1 cellular context compared by ENCODE assay signal in the genomic region with DNA sequence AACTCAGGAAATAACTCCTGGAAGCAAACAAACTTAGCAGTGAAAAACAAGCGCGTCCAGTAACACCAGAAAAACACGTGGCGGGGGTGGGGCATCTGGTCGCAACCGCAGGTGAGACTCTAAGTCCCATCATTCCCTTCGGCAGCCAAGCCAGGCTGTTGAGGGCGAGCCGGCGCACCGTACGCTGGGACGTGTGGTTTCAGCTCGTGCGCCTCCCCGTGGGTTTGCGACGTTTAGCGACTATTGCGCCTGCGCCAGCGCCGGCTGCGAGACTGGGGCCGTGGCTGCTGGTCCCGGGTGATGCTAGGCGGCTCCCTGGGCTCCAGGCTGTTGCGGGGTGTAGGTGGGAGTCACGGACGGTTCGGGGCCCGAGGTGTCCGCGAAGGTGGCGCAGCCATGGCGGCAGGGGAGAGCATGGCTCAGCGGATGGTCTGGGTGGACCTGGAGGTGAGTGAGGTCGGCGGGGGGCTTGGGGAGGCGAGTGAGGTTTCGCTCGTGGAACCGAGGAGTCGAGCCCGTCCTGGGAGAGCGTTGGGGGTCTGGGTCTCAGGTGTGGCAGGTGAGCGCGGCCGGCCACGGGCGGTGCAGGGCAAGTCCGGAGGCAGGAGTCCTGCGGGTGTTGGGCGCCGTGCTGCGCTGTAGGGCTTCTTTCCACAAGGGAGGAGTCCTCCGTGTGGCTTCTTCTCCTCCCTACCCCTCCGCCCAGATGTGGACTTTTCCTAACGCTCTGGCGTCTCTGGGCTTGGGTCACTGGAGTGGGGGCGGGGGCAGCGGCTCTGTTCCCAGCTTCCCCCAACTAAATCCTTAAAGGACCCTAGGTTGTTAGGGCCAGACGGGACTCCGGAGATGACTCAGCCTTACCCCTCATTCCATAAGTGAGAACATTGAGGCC.
TF ChIP-seq lines count a peak whose summit lies in the region.

A gene (plus strand): TSS at position 239 of the 892 bp plus-strand sequence. CDS start 62 bp downstream, at position 301.

TF ChIP-seq in HepG2, 621 proteins besides CTCF, POLR2A, EP300 and RAD21 (continued from another document and continues in another):
- TF ChIP-seq ZNF572 (CRISPR knock-in tag; IDR thresholded peaks at IDR 0.05) = peak; percentile 85; the same call in 1 of the 2 replicates
- peak in 1 of 2 experiments; percentile 45; a peak in 1 of 4 replicates for TF ChIP-seq KLF16 (CRISPR knock-in tag; IDR thresholded peaks at IDR 0.05)
- TF ChIP-seq, protein P1, sequence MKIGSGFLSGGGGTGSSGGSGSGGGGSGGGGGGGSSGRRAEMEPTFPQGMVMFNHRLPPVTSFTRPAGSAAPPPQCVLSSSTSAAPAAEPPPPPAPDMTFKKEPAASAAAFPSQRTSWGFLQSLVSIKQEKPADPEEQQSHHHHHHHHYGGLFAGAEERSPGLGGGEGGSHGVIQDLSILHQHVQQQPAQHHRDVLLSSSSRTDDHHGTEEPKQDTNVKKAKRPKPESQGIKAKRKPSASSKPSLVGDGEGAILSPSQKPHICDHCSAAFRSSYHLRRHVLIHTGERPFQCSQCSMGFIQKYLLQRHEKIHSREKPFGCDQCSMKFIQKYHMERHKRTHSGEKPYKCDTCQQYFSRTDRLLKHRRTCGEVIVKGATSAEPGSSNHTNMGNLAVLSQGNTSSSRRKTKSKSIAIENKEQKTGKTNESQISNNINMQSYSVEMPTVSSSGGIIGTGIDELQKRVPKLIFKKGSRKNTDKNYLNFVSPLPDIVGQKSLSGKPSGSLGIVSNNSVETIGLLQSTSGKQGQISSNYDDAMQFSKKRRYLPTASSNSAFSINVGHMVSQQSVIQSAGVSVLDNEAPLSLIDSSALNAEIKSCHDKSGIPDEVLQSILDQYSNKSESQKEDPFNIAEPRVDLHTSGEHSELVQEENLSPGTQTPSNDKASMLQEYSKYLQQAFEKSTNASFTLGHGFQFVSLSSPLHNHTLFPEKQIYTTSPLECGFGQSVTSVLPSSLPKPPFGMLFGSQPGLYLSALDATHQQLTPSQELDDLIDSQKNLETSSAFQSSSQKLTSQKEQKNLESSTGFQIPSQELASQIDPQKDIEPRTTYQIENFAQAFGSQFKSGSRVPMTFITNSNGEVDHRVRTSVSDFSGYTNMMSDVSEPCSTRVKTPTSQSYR (CRISPR knock-in tag; IDR thresholded peaks at IDR 0.05; ENCODE audit: borderline replicate concordance) = no peak; the same call in 1 of the 2 replicates
- TF ChIP-seq, protein P2, sequence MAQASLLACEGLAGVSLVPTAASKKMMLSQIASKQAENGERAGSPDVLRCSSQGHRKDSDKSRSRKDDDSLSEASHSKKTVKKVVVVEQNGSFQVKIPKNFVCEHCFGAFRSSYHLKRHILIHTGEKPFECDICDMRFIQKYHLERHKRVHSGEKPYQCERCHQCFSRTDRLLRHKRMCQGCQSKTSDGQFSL (CRISPR knock-in tag; IDR thresholded peaks at IDR 0.05) = 0 out of 2 replicates have a peak, but pooled peaks have one; percentile 44
- TF ChIP-seq WIZ (CRISPR knock-in tag; IDR thresholded peaks at IDR 0.05) = 0 out of 2 replicates have a peak, but pooled peaks have one; percentile 47
- peak; percentile 51; the same call in 1 of the 2 replicates for TF ChIP-seq ZMAT3 (CRISPR knock-in tag; conservative IDR thresholded peaks at IDR 0.05)
- no peak for TF ChIP-seq ZFP41 (CRISPR knock-in tag; IDR thresholded peaks at IDR 0.05; ENCODE audit: borderline replicate concordance)
- no peak for TF ChIP-seq SP2 (CRISPR knock-in tag; IDR thresholded peaks at IDR 0.05)
- TF ChIP-seq, protein P3, sequence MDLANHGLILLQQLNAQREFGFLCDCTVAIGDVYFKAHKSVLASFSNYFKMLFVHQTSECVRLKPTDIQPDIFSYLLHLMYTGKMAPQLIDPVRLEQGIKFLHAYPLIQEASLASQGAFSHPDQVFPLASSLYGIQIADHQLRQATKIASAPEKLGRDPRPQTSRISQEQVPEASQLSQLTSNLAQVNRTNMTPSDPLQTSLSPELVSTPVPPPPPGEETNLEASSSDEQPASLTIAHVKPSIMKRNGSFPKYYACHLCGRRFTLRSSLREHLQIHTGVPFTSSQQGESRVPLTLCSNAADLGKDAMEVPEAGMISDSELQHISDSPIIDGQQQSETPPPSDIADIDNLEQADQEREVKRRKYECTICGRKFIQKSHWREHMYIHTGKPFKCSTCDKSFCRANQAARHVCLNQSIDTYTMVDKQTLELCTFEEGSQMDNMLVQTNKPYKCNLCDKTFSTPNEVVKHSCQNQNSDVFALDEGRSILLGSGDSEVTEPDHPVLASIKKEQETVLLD (CRISPR knock-in tag; IDR thresholded peaks at IDR 0.05; ENCODE audit: low read depth) = no peak
- TF ChIP-seq ZNF34 (CRISPR knock-in tag; IDR thresholded peaks at IDR 0.05; ENCODE audit: borderline replicate concordance) = peak; percentile 63; the same call in 1 of the 2 replicates
- TF ChIP-seq, protein P4, sequence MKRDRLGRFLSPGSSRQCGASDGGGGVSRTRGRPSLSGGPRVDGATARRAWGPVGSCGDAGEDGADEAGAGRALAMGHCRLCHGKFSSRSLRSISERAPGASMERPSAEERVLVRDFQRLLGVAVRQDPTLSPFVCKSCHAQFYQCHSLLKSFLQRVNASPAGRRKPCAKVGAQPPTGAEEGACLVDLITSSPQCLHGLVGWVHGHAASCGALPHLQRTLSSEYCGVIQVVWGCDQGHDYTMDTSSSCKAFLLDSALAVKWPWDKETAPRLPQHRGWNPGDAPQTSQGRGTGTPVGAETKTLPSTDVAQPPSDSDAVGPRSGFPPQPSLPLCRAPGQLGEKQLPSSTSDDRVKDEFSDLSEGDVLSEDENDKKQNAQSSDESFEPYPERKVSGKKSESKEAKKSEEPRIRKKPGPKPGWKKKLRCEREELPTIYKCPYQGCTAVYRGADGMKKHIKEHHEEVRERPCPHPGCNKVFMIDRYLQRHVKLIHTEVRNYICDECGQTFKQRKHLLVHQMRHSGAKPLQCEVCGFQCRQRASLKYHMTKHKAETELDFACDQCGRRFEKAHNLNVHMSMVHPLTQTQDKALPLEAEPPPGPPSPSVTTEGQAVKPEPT (CRISPR knock-in tag; IDR thresholded peaks at IDR 0.05; ENCODE audit: low read depth) = peak; percentile 49; the same call in 1 of the 2 replicates
- peak; percentile 88; the same call in 1 of the 2 replicates for TF ChIP-seq KDM5B (CRISPR knock-in tag; IDR thresholded peaks at IDR 0.05; ENCODE audit: borderline replicate concordance)
- TF ChIP-seq ZNF230 (CRISPR knock-in tag; IDR thresholded peaks at IDR 0.05) = peak; percentile 89; the same call in 1 of the 2 replicates
- TF ChIP-seq, protein P5, sequence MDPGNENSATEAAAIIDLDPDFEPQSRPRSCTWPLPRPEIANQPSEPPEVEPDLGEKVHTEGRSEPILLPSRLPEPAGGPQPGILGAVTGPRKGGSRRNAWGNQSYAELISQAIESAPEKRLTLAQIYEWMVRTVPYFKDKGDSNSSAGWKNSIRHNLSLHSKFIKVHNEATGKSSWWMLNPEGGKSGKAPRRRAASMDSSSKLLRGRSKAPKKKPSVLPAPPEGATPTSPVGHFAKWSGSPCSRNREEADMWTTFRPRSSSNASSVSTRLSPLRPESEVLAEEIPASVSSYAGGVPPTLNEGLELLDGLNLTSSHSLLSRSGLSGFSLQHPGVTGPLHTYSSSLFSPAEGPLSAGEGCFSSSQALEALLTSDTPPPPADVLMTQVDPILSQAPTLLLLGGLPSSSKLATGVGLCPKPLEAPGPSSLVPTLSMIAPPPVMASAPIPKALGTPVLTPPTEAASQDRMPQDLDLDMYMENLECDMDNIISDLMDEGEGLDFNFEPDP (CRISPR knock-in tag; conservative IDR thresholded peaks at IDR 0.05) = no peak
- TF ChIP-seq, protein P6, sequence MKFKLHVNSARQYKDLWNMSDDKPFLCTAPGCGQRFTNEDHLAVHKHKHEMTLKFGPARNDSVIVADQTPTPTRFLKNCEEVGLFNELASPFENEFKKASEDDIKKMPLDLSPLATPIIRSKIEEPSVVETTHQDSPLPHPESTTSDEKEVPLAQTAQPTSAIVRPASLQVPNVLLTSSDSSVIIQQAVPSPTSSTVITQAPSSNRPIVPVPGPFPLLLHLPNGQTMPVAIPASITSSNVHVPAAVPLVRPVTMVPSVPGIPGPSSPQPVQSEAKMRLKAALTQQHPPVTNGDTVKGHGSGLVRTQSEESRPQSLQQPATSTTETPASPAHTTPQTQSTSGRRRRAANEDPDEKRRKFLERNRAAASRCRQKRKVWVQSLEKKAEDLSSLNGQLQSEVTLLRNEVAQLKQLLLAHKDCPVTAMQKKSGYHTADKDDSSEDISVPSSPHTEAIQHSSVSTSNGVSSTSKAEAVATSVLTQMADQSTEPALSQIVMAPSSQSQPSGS (CRISPR knock-in tag; IDR thresholded peaks at IDR 0.05) = 0 out of 2 replicates have a peak, but pooled peaks have one; percentile 56
- TF ChIP-seq MAFF (IDR thresholded peaks at IDR 0.05; ENCODE audit: low read depth, low read length) = no peak
- TF ChIP-seq, protein P7, sequence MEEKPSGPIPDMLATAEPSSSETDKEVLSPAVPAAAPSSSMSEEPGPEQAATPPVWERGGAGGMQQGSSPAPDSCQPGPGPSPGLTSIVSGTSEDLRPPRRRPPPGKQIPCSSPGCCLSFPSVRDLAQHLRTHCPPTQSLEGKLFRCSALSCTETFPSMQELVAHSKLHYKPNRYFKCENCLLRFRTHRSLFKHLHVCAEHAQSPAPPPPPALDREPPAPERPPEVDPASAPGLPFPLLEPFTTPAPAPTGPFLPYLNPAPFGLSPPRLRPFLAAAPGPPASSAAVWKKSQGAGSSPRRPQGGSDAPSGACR (CRISPR knock-in tag; IDR thresholded peaks at IDR 0.05) = peak; percentile 83; the same call in 1 of the 2 replicates
- TF ChIP-seq, protein P8, sequence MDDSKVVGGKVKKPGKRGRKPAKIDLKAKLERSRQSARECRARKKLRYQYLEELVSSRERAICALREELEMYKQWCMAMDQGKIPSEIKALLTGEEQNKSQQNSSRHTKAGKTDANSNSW (CRISPR knock-in tag; IDR thresholded peaks at IDR 0.05; ENCODE audit: borderline replicate concordance) = no peak
- TF ChIP-seq ZNF160 (CRISPR knock-in tag; IDR thresholded peaks at IDR 0.05) = peak; percentile 49; the same call in 1 of the 2 replicates
- TF ChIP-seq ZNF354B (CRISPR knock-in tag; IDR thresholded peaks at IDR 0.05) = no peak
- peak; percentile 31 for TF ChIP-seq HNRNPK (IDR thresholded peaks at IDR 0.05; ENCODE audit: low read depth, low read length, poor library complexity, severe bottlenecking)
- TF ChIP-seq, protein P9, sequence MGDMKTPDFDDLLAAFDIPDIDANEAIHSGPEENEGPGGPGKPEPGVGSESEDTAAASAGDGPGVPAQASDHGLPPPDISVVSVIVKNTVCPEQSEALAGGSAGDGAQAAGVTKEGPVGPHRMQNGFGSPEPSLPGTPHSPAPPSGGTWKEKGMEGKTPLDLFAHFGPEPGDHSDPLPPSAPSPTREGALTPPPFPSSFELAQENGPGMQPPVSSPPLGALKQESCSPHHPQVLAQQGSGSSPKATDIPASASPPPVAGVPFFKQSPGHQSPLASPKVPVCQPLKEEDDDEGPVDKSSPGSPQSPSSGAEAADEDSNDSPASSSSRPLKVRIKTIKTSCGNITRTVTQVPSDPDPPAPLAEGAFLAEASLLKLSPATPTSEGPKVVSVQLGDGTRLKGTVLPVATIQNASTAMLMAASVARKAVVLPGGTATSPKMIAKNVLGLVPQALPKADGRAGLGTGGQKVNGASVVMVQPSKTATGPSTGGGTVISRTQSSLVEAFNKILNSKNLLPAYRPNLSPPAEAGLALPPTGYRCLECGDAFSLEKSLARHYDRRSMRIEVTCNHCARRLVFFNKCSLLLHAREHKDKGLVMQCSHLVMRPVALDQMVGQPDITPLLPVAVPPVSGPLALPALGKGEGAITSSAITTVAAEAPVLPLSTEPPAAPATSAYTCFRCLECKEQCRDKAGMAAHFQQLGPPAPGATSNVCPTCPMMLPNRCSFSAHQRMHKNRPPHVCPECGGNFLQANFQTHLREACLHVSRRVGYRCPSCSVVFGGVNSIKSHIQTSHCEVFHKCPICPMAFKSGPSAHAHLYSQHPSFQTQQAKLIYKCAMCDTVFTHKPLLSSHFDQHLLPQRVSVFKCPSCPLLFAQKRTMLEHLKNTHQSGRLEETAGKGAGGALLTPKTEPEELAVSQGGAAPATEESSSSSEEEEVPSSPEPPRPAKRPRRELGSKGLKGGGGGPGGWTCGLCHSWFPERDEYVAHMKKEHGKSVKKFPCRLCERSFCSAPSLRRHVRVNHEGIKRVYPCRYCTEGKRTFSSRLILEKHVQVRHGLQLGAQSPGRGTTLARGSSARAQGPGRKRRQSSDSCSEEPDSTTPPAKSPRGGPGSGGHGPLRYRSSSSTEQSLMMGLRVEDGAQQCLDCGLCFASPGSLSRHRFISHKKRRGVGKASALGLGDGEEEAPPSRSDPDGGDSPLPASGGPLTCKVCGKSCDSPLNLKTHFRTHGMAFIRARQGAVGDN (CRISPR knock-in tag; IDR thresholded peaks at IDR 0.05) = peak; percentile 90
- TF ChIP-seq ZNF333 (CRISPR knock-in tag; IDR thresholded peaks at IDR 0.05; ENCODE audit: borderline replicate concordance) = no peak
- TF ChIP-seq ZNF468 (CRISPR knock-in tag; IDR thresholded peaks at IDR 0.05) = peak; percentile 82; the same call in 1 of the 2 replicates
- TF ChIP-seq, protein P10, sequence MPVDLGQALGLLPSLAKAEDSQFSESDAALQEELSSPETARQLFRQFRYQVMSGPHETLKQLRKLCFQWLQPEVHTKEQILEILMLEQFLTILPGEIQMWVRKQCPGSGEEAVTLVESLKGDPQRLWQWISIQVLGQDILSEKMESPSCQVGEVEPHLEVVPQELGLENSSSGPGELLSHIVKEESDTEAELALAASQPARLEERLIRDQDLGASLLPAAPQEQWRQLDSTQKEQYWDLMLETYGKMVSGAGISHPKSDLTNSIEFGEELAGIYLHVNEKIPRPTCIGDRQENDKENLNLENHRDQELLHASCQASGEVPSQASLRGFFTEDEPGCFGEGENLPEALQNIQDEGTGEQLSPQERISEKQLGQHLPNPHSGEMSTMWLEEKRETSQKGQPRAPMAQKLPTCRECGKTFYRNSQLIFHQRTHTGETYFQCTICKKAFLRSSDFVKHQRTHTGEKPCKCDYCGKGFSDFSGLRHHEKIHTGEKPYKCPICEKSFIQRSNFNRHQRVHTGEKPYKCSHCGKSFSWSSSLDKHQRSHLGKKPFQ (CRISPR knock-in tag; IDR thresholded peaks at IDR 0.05; ENCODE audit: insufficient replicate concordance) = peak; percentile 72
- 0 out of 2 replicates have a peak, but pooled peaks have one; percentile 10 for TF ChIP-seq ZMYM3 (CRISPR knock-in tag; IDR thresholded peaks at IDR 0.05)
- TF ChIP-seq ZNF629 (CRISPR knock-in tag; conservative IDR thresholded peaks at IDR 0.05) = no peak
- peak; percentile 93 for TF ChIP-seq RBFOX2 (IDR thresholded peaks at IDR 0.05; ENCODE audit: low read depth, low read length)
- TF ChIP-seq MTF1 (CRISPR knock-in tag; IDR thresholded peaks at IDR 0.05) = no peak
